Comparison of ENCODE assay signal across 8 cellular contexts in the genomic region with DNA sequence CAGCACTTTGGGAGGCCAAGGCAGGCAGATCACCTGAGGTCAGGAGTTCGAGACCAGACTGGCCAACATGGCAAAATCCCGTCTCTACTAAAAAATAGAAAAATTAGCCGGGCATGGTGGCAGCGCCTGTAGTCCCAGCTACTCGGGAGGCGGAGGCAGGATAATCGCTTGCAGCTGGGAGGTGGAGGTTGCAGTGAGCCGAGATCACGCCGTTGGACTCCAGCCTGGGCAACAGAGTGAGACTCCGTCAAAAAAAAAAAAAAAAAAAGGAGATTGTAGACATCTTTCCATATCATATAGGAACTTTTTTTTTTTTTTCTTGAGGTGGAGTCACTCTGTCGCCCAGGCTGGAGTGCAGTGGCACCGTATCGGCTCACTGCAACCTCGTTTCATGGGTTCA. TPM values are rescaled to one million over a fixed set of nuclear protein-coding genes. Genes with fewer than 3 reads are reported as not detected.
DNase-seq lines count a peak whose midpoint lies in the region; ATAC-seq and TF ChIP-seq lines count a peak whose summit lies in the region.
"Not testable (repeated sequence)": the region's sequence is repeated elsewhere in the genome, so short reads cannot be mapped to it uniquely, and the experiment has no call there.

No MANE protein-coding gene starts in this region.

- TF ChIP-seq POLR2A in IMR-90 (IDR thresholded peaks at IDR 0.05; ENCODE audit: low read depth, low read length), result not testable (repeated sequence)

- H4K5ac ChIP-seq in IMR-90 (ENCODE audit: low read depth, low read length), result not testable (repeated sequence)

- not testable (repeated sequence) for H3K27ac ChIP-seq in IMR-90 (ENCODE audit: insufficient read depth, low read length)
- H3K27ac ChIP-seq in hepatocyte (peak overlapping the region; percentile 97), subcutaneous abdominal adipose tissue (ENCODE audit: low read depth, low read length) (peak overlapping the region; percentile 91)

- TF ChIP-seq RAD21 in IMR-90 (IDR thresholded peaks at IDR 0.05; ENCODE audit: low read length), result not testable (repeated sequence)

- H3K4me3 Mint-ChIP-seq in CD14-positive monocyte, result peak overlapping the region; percentile 48 to 90
- H3K4me3 Mint-ChIP-seq in T-helper 2 cell treated with Interferon-gamma antibody and Interleukin-4, amounts not matched to agents 5 μg/mL and 100 μg/mL, for 36 hours, result peak overlapping the region; percentile 91
- H3K4me3 Mint-ChIP-seq in activated naive CD8-positive, alpha-beta T cell treated with anti-CD3 and anti-CD28 coated beads, Interleukin-2, amount 10 ng/mL, durations not matched to agents 7 days and 5 days, result peak overlapping the region; percentile 93
- peak overlapping the region; percentile 91 for H3K4me3 Mint-ChIP-seq in neural crest cell

- H3K9me3 Mint-ChIP-seq in CD14-positive monocyte; T-helper 2 cell treated with Interferon-gamma antibody and Interleukin-4, amounts not matched to agents 5 μg/mL and 100 μg/mL, for 36 hours; activated naive CD8-positive, alpha-beta T cell treated with anti-CD3 and anti-CD28 coated beads, Interleukin-2, amount 10 ng/mL, durations not matched to agents 7 days and 5 days; neural crest cell: not testable (repeated sequence)

- not testable (repeated sequence) for H3K9me3 ChIP-seq in IMR-90 (ENCODE audit: control insufficient read depth, insufficient read depth, low read length); endocrine pancreas (ENCODE audit: control insufficient read depth, low read length); hepatocyte (ENCODE audit: low read depth); subcutaneous abdominal adipose tissue (ENCODE audit: control insufficient read depth in 5 of 5, low read length in 5 of 5)

- POLR2A ChIA-PET in IMR-90 (lab: Charles Lee; ENCODE audit: unreplicated experiment), result not testable (repeated sequence)
- POLR2A ChIA-PET in activated naive CD8-positive, alpha-beta T cell treated with anti-CD3 and anti-CD28 coated beads, Interleukin-2, amount 10 ng/mL, durations not matched to agents 7 days and 5 days (lab: Charles Lee), result interaction anchor here (0.6 to 1.0 kb wide), 3 partner anchors 14 to 44 kb away, joined by 3 to 5 read pairs (median 4); a partner anchor contains a TSS

- not testable (repeated sequence) for H4K20me1 ChIP-seq in IMR-90 (ENCODE audit: insufficient read depth, low read length); hepatocyte (ENCODE audit: insufficient read depth, poor library complexity, severe bottlenecking)

- H3K27me3 Mint-ChIP-seq in CD14-positive monocyte (ENCODE audit: low read depth in 3 of 3); T-helper 2 cell treated with Interferon-gamma antibody and Interleukin-4, amounts not matched to agents 5 μg/mL and 100 μg/mL, for 36 hours (ENCODE audit: low read depth); activated naive CD8-positive, alpha-beta T cell treated with anti-CD3 and anti-CD28 coated beads, Interleukin-2, amount 10 ng/mL, durations not matched to agents 7 days and 5 days; neural crest cell (ENCODE audit: low read depth): not testable (repeated sequence)

- not testable (repeated sequence) for H3K18ac ChIP-seq in IMR-90 (ENCODE audit: low read depth, low read length)

- H3K27ac Mint-ChIP-seq in CD14-positive monocyte, result peak overlapping the region in 4 of 7 donors; percentile 86 to 97 (median 92)
- peak overlapping the region; percentile 58 for H3K27ac Mint-ChIP-seq in T-helper 2 cell treated with Interferon-gamma antibody and Interleukin-4, amounts not matched to agents 5 μg/mL and 100 μg/mL, for 36 hours
- not testable (repeated sequence) for H3K27ac Mint-ChIP-seq in activated naive CD8-positive, alpha-beta T cell treated with anti-CD3 and anti-CD28 coated beads, Interleukin-2, amount 10 ng/mL, durations not matched to agents 7 days and 5 days; neural crest cell (ENCODE audit: unreplicated experiment)

- intact Hi-C loops in CD14-positive monocyte (cut with micrococcal nuclease); IMR-90 (cut with micrococcal nuclease): not testable (repeated sequence)

- H2AK5ac ChIP-seq in IMR-90 (ENCODE audit: low read depth, low read length), result not testable (repeated sequence)

- H3K79me1 ChIP-seq in IMR-90 (ENCODE audit: low read depth in 1 of 2, low read length in 2 of 2), result peaks cover 17 to 44% of the 10 kb centered on the region in 2 experiments

- not testable (repeated sequence) for H3K14ac ChIP-seq in IMR-90 (replicated peaks; ENCODE audit: low read depth, low read length)

- H3K4me1 Mint-ChIP-seq in CD14-positive monocyte, result peaks cover 22% of the 10 kb centered on the region
- H3K4me1 Mint-ChIP-seq in T-helper 2 cell treated with Interferon-gamma antibody and Interleukin-4, amounts not matched to agents 5 μg/mL and 100 μg/mL, for 36 hours (ENCODE audit: low read depth), result not testable (repeated sequence)
- H3K4me1 Mint-ChIP-seq in activated naive CD8-positive, alpha-beta T cell treated with anti-CD3 and anti-CD28 coated beads, Interleukin-2, amount 10 ng/mL, durations not matched to agents 7 days and 5 days, result peaks cover 16% of the 10 kb centered on the region
- peaks cover 21% of the 10 kb centered on the region for H3K4me1 Mint-ChIP-seq in neural crest cell

- not testable (repeated sequence) for H3K9ac ChIP-seq in IMR-90 (ENCODE audit: low read depth, low read length); endocrine pancreas (ENCODE audit: control insufficient read depth, insufficient read depth, low read length)
- H3K9ac ChIP-seq in subcutaneous abdominal adipose tissue (ENCODE audit: low read length in 5 of 5), result peak overlapping the region in 1 of 5 donors; percentile 86

- in situ Hi-C loops in IMR-90 (cut with MboI; ENCODE audit: low sequenced_read_pairs), result not testable (repeated sequence)

- H3K23ac ChIP-seq in IMR-90 (ENCODE audit: low read depth, low read length), result not testable (repeated sequence)

- not testable (repeated sequence) for H2BK20ac ChIP-seq in IMR-90 (ENCODE audit: low read depth, low read length)

- not testable (repeated sequence) for H3K36me3 ChIP-seq in IMR-90 (ENCODE audit: control insufficient read depth, insufficient read depth, low read length); endocrine pancreas (ENCODE audit: control insufficient read depth, insufficient read depth, low read length); hepatocyte (replicated peaks; ENCODE audit: insufficient read depth, low read depth); subcutaneous abdominal adipose tissue (ENCODE audit: control insufficient read depth in 5 of 5, insufficient read depth in 5 of 5, low read length in 5 of 5)

- H2BK120ac ChIP-seq in IMR-90 (ENCODE audit: low read depth, low read length), result not testable (repeated sequence)

- not testable (repeated sequence) for H3K9me1 ChIP-seq in IMR-90 (ENCODE audit: insufficient read depth, low read length)

- DNase-seq in CD14-positive monocyte (ENCODE audit: low spot score); IMR-90; T-helper 2 cell treated with Interferon-gamma antibody and Interleukin-4, amounts not matched to agents 5 μg/mL and 100 μg/mL, for 36 hours (ENCODE audit: low spot score); hepatocyte (ENCODE audit: low spot score); neural crest cell (ENCODE audit: low read depth, low spot score): not testable (repeated sequence)
- peak; percentile 1 for DNase-seq in activated naive CD8-positive, alpha-beta T cell treated with anti-CD3 and anti-CD28 coated beads, Interleukin-2, amount 10 ng/mL, durations not matched to agents 7 days and 5 days

- H2AK9ac ChIP-seq in IMR-90 (replicated peaks; ENCODE audit: low read depth, low read length, poor library complexity), result not testable (repeated sequence)

- not testable (repeated sequence) for ATAC-seq in IMR-90 (ENCODE audit: low read depth); activated naive CD8-positive, alpha-beta T cell treated with anti-CD3 and anti-CD28 coated beads, Interleukin-2, amount 10 ng/mL, durations not matched to agents 7 days and 5 days (ENCODE audit: low read depth)

- WGBS in IMR-90 (ENCODE audit: extremely low coverage in 2 of 2, insufficient read length in 1 of 2), 2 experiments, result no CpG with 5 or more reads among the region's 15 CpGs
- WGBS in hepatocyte (ENCODE audit: low lambda C conversion rate, missing lambda C conversion rate), result 88% methylated on average over 15 of the region's 15 CpGs

- dilution Hi-C loops in IMR-90 (cut with HindIII; ENCODE audit: low sequenced_read_pairs, unreplicated experiment), result not testable (repeated sequence)

- H3K4me1 ChIP-seq in IMR-90 (ENCODE audit: control insufficient read depth, insufficient read depth, low read length); endocrine pancreas (ENCODE audit: control insufficient read depth, insufficient read depth, low read length): not testable (repeated sequence)
- H3K4me1 ChIP-seq in hepatocyte (ENCODE audit: insufficient read depth), result peaks cover 13% of the 10 kb centered on the region
- peaks cover 3 to 35% (median 18%) of the 10 kb centered on the region in 5 donors for H3K4me1 ChIP-seq in subcutaneous abdominal adipose tissue (ENCODE audit: control insufficient read depth in 5 of 5, insufficient read depth in 5 of 5, low read length in 5 of 5)

- H2BK15ac ChIP-seq in IMR-90 (ENCODE audit: low read depth, low read length), result not testable (repeated sequence)

- CTCF ChIA-PET in IMR-90 (lab: Yijun Ruan, JAX), result not testable (repeated sequence)

- not testable (repeated sequence) for H3K4ac ChIP-seq in IMR-90 (ENCODE audit: low read depth, low read length)

- H3K4me2 ChIP-seq in IMR-90 (ENCODE audit: low read depth, low read length) (peak overlapping the region; percentile 98; the same call in 1 of the 2 replicates), hepatocyte (peak overlapping the region; percentile 98)

- H3K56ac ChIP-seq in IMR-90 (ENCODE audit: extremely low read depth, insufficient read depth, low read length), result not testable (repeated sequence)

- not testable (repeated sequence) for BruUV-seq in IMR-90 (replicated peaks; lab: Mats Ljungman, UMichigan)

- not testable (repeated sequence) for H2BK5ac ChIP-seq in IMR-90 (ENCODE audit: low read depth, low read length, poor library complexity, severe bottlenecking)

- TF ChIP-seq CTCF in CD14-positive monocyte (IDR thresholded peaks at IDR 0.05); IMR-90 (conservative IDR thresholded peaks at IDR 0.05; ENCODE audit: low read depth, low read length); hepatocyte (IDR thresholded peaks at IDR 0.05; ENCODE audit: poor library complexity); neural crest cell (conservative IDR thresholded peaks at IDR 0.05): not testable (repeated sequence)

- H2AFZ ChIP-seq in IMR-90 (replicated peaks; ENCODE audit: low read length, poor library complexity); hepatocyte: not testable (repeated sequence)

- H3K4me3 ChIP-seq in IMR-90 (ENCODE audit: insufficient read depth, low read depth, low read length), result peak overlapping the region; percentile 90; the same call in 1 of the 2 replicates
- peak overlapping the region; percentile 20 for H3K4me3 ChIP-seq in endocrine pancreas (ENCODE audit: control insufficient read depth, insufficient read depth, low read length)
- not testable (repeated sequence) for H3K4me3 ChIP-seq in hepatocyte
- H3K4me3 ChIP-seq in subcutaneous abdominal adipose tissue (ENCODE audit: low read depth in 1 of 5, low read length in 5 of 5), result peak overlapping the region in 4 of 5 donors; percentile 62 to 90 (median 79)

- not testable (repeated sequence) for H4K91ac ChIP-seq in IMR-90 (ENCODE audit: insufficient read depth, low read depth, low read length)

- not testable (repeated sequence) for H3K36me3 Mint-ChIP-seq in CD14-positive monocyte; T-helper 2 cell treated with Interferon-gamma antibody and Interleukin-4, amounts not matched to agents 5 μg/mL and 100 μg/mL, for 36 hours (ENCODE audit: low read depth); activated naive CD8-positive, alpha-beta T cell treated with anti-CD3 and anti-CD28 coated beads, Interleukin-2, amount 10 ng/mL, durations not matched to agents 7 days and 5 days; neural crest cell (ENCODE audit: low read depth)

- H4K8ac ChIP-seq in IMR-90 (ENCODE audit: low read depth in 2 of 2, low read length in 2 of 2), result not testable (repeated sequence)

- peaks cover 31% of the 10 kb centered on the region for H3K79me2 ChIP-seq in hepatocyte

- not testable (repeated sequence) for H3K27me3 ChIP-seq in IMR-90 (ENCODE audit: control insufficient read depth, insufficient read depth, low read length); endocrine pancreas (ENCODE audit: control insufficient read depth, insufficient read depth, low read length); hepatocyte; subcutaneous abdominal adipose tissue (ENCODE audit: control insufficient read depth in 5 of 5, insufficient read depth in 4 of 5, low read length in 5 of 5)

- H3K9me2 ChIP-seq in hepatocyte (replicated peaks; ENCODE audit: insufficient read depth), result not testable (repeated sequence)

RNA-seq across cellular contexts. Expression of a gene that starts 13.8 kb away (rescaled TPM):
- polyA plus RNA-seq in CD14-positive monocyte, result under 1 TPM; 0.49 to 0.68 TPM
- 1.1 and 1.3 TPM in 2 replicates for total RNA-seq in IMR-90 (2012; rRNA removed)
- polyA plus RNA-seq in IMR-90 (2012; rRNA removed), result 2.3 and 3.6 TPM in 2 replicates
- polyA plus RNA-seq in IMR-90 (2012; cell fraction: cytosol; rRNA removed), result 1.7 and 3.3 TPM in 2 replicates
- polyA plus RNA-seq in IMR-90 (2012; cell fraction: nucleus; rRNA removed; ENCODE audit: low replicate concordance), result 1.2 and 2.1 TPM in 2 replicates
- 1 to 10 TPM; 6.7 to 6.9 TPM for total RNA-seq in activated naive CD8-positive, alpha-beta T cell treated with anti-CD3 and anti-CD28 coated beads, Interleukin-2, amount 10 ng/mL, durations not matched to agents 7 days and 5 days
- total RNA-seq in hepatocyte, result 8.6 and 13.0 TPM in 2 replicates
- 3.6 TPM in 2 replicates for polyA plus RNA-seq in hepatocyte
- 2.2 and 2.7 TPM in 2 replicates for total RNA-seq in neural crest cell

RNA-seq across cellular contexts. Expression of a gene that starts 19.2 kb away (rescaled TPM):
- 10 to 100 TPM in 1 of 2 donors, 1 to 10 TPM in 1; 7.2 to 26.4 TPM for polyA plus RNA-seq in CD14-positive monocyte
- 182 and 193 TPM in 2 replicates for total RNA-seq in IMR-90 (2012; rRNA removed)
- polyA plus RNA-seq in IMR-90 (2012; rRNA removed), result 221 and 242 TPM in 2 replicates
- 248 and 535 TPM in 2 replicates for polyA plus RNA-seq in IMR-90 (2012; cell fraction: cytosol; rRNA removed)
- polyA plus RNA-seq in IMR-90 (2012; cell fraction: nucleus; rRNA removed; ENCODE audit: low replicate concordance), result 317 and 551 TPM in 2 replicates
- total RNA-seq in activated naive CD8-positive, alpha-beta T cell treated with anti-CD3 and anti-CD28 coated beads, Interleukin-2, amount 10 ng/mL, durations not matched to agents 7 days and 5 days, result 100 to 1,000 TPM; 178 to 181 TPM
- 120 and 124 TPM in 2 replicates for total RNA-seq in hepatocyte
- polyA plus RNA-seq in hepatocyte, result 155 and 159 TPM in 2 replicates
- 179 and 191 TPM in 2 replicates for total RNA-seq in neural crest cell

RNA-seq across cellular contexts. Expression of a gene that starts 50.4 kb away (rescaled TPM):
- polyA plus RNA-seq in CD14-positive monocyte (not detected), IMR-90 (2012; rRNA removed) (13.1 and 17.5 TPM in 2 replicates), hepatocyte (7.6 and 9.5 TPM in 2 replicates)
- total RNA-seq in IMR-90 (2012; rRNA removed) (3.6 and 4.2 TPM in 2 replicates), hepatocyte (12.0 and 20.3 TPM in 2 replicates), neural crest cell (14.0 and 14.4 TPM in 2 replicates)
- 8.0 and 13.1 TPM in 2 replicates for polyA plus RNA-seq in IMR-90 (2012; cell fraction: cytosol; rRNA removed)
- 67.5 and 145 TPM in 2 replicates for polyA plus RNA-seq in IMR-90 (2012; cell fraction: nucleus; rRNA removed; ENCODE audit: low replicate concordance)
- 1 to 10 TPM; 5.7 to 6.3 TPM for total RNA-seq in activated naive CD8-positive, alpha-beta T cell treated with anti-CD3 and anti-CD28 coated beads, Interleukin-2, amount 10 ng/mL, durations not matched to agents 7 days and 5 days
